In the genomic region with DNA sequence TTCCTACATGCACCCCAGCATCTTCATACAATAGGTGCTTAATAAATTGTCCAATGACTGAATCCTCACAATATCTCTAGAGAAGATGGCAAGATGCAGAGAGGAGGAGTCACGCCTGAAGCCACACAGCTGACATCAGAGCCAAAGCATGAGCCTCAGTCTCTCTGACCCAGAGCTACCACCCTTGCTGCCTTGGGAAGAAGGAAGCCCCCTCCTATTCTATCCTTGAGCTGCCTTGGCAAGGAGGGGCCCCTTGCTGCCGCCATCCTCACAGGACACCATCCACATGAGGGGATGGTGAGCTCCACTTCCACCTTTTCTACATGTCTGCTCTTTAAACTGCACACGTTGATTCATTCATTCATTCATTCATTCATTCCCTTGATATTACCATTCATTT, we compare ENCODE assay signal across 26 cellular contexts. TPM values are rescaled to one million over a fixed set of nuclear protein-coding genes. Genes with fewer than 3 reads are reported as not detected.
DNase-seq lines count a peak whose midpoint lies in the region; ATAC-seq and TF ChIP-seq lines count a peak whose summit lies in the region.
"Had no signal": no experiment of that assay in that cellular context is flagged by ENCODE, and none has a peak within 500 bp of the region (broad histone marks: within the 10 kb centered on the region; RNA-seq: fewer than 3 reads in every experiment).

No MANE protein-coding gene starts in this region.

- H3K27me3 ChIP-seq in heart left ventricle (peaks cover 0 to 42% (median 11%) of the 10 kb centered on the region in 9 donors), neuronal stem cell (ENCODE audit: control insufficient read depth in 3 of 3, insufficient read depth in 3 of 3, low read depth in 1 of 3, low read length in 3 of 3) (no peaks in the 10 kb centered on the region), stomach (peaks cover 0 to 56% (median 0%) of the 10 kb centered on the region in 3 donors)
- H3K27me3 ChIP-seq: BLaER1 treated with 17β-estradiol and CSF1 and Interleukin-3, amounts not matched to agents 10 nM and 100 nM had no signal

- ATAC-seq in heart left ventricle (no peak), left colon (no peak)
- ATAC-seq: A549, GM12878 had no signal

- H3K36me3 ChIP-seq in heart left ventricle (no peaks in the 10 kb centered on the region), neuronal stem cell (replicated peaks in 1 of 2; ENCODE audit: control insufficient read depth in 2 of 2, insufficient read depth in 2 of 2, low read length in 2 of 2) (no peaks in the 10 kb centered on the region), stomach (no peaks in the 10 kb centered on the region)
- H3K36me3 ChIP-seq: BE2C; BLaER1 treated with 17β-estradiol and CSF1 and Interleukin-3, amounts not matched to agents 10 nM and 100 nM had no signal

- no peak overlapping the region for H3K4me2 ChIP-seq in neuronal stem cell (ENCODE audit: insufficient read depth, low read length, poor library complexity, severe bottlenecking)
- H3K4me2 ChIP-seq: A549; BLaER1 treated with 17β-estradiol and CSF1 and Interleukin-3, amounts not matched to agents 10 nM and 100 nM had no signal

- H2BK15ac ChIP-seq in neuronal stem cell (ENCODE audit: low read length) = no peak overlapping the region

- H3K4me1 ChIP-seq in heart left ventricle (no peaks in the 10 kb centered on the region), neuronal stem cell (ENCODE audit: control insufficient read depth in 2 of 2, insufficient read depth in 1 of 2, low read depth in 1 of 2, low read length in 2 of 2) (peaks cover 0 to 4% of the 10 kb centered on the region in 2 donors), stomach (no peaks in the 10 kb centered on the region)
- H3K4me1 ChIP-seq: A549, BE2C had no signal

- H2AK5ac ChIP-seq in neuronal stem cell (ENCODE audit: low read depth, low read length) = no peak overlapping the region

- H3K23ac ChIP-seq in neuronal stem cell (ENCODE audit: low read depth, low read length, poor library complexity) = no peak overlapping the region

- no peak overlapping the region for H2AFZ ChIP-seq in neuronal stem cell (ENCODE audit: low read length)
- H2AFZ ChIP-seq: GM23248 had no signal

- H3K9me3 ChIP-seq in heart left ventricle (no peaks in the 10 kb centered on the region), neuronal stem cell (replicated peaks in 1 of 2; ENCODE audit: control insufficient read depth in 2 of 2, insufficient read depth in 1 of 2, low read depth in 1 of 2, low read length in 2 of 2) (no peaks in the 10 kb centered on the region), stomach (no peaks in the 10 kb centered on the region)
- H3K9me3 ChIP-seq: A549; BE2C; BLaER1 treated with 17β-estradiol and CSF1 and Interleukin-3, amounts not matched to agents 10 nM and 100 nM had no signal

- H3K14ac ChIP-seq in neuronal stem cell (ENCODE audit: low read length) = peak overlapping the region; percentile 82

- H3K27ac ChIP-seq in heart left ventricle = no peak overlapping the region
- H3K27ac ChIP-seq in coronary artery = no peak overlapping the region
- H3K27ac ChIP-seq in neuronal stem cell (replicated peaks; ENCODE audit: low read length) = no peak overlapping the region
- no peak overlapping the region for H3K27ac ChIP-seq in stomach
- H3K27ac ChIP-seq: A549; BLaER1 treated with 17β-estradiol and CSF1 and Interleukin-3, amounts not matched to agents 10 nM and 100 nM; GM23248 had no signal

- no peak overlapping the region for H3K18ac ChIP-seq in neuronal stem cell (ENCODE audit: low read length)

- DNase-seq in cardiac septum (ENCODE audit: low spot score) (peak; percentile 36), heart left ventricle (no peak), coronary artery (ENCODE audit: low spot score) (peak; percentile 9), neuronal stem cell (ENCODE audit: low spot score) (no peak), stomach (peak; percentile 1), amniotic stem cell (lab: John Stamatoyannopoulos, UW) (no peak), left colon (no peak), RKO (ENCODE audit: low spot score) (no peak)
- DNase-seq: 8988T; ACHN; AML-193; BE2C; CD4-positive, alpha-beta T cell; CD8-positive, alpha-beta memory T cell; DMS 273 treated with DMSO at 0.1 percent for 48 hours; DMS79; EL; GDM1; GM23248; H7; HCEC 1CT had no signal

- H3K9ac ChIP-seq in neuronal stem cell (ENCODE audit: low read depth, low read length, poor library complexity) = no peak overlapping the region
- H3K9ac ChIP-seq: BLaER1 treated with 17β-estradiol and CSF1 and Interleukin-3, amounts not matched to agents 10 nM and 100 nM; GM23248 had no signal

- no peak for TF ChIP-seq CTCF in heart left ventricle (IDR thresholded peaks at IDR 0.05)
- TF ChIP-seq CTCF in coronary artery (IDR thresholded peaks at IDR 0.05) = no peak
- no peak for TF ChIP-seq CTCF in stomach (IDR thresholded peaks at IDR 0.05)

- no peak overlapping the region for H3K4ac ChIP-seq in neuronal stem cell (ENCODE audit: low read length)

- no peak overlapping the region for H2BK12ac ChIP-seq in neuronal stem cell (ENCODE audit: low read length)

- intact Hi-C loops in cardiac septum (cut with DNase I) (no loop called here), heart left ventricle (cut with DNase I) (no loop called here), stomach (cut with DNase I; ENCODE audit: low total_unique reads) (no loop called here), left colon (cut with DNase I, micrococcal nuclease) (no loop called here)

- no peak overlapping the region for H2BK120ac ChIP-seq in neuronal stem cell (ENCODE audit: low read depth, low read length)

- no peak overlapping the region for H4K91ac ChIP-seq in neuronal stem cell (ENCODE audit: low read depth, low read length, poor library complexity)

- 67 to 76% (median 73%) methylated on average over 3 of the region's 3 CpGs for whole genome bisulfite sequencing in heart left ventricle, 4 donors
- WGBS in neuronal stem cell (ENCODE audit: extremely low coverage in 2 of 2, insufficient read length in 2 of 2, insufficient replicate concordance in 1 of 2), 2 donors = no CpG with 5 or more reads among the region's 3 CpGs
- 70 to 82% (median 78%) methylated on average over 3 of the region's 3 CpGs for WGBS in stomach, 5 donors

- H3K4me3 ChIP-seq in heart left ventricle (no peak overlapping the region), coronary artery (no peak overlapping the region), neuronal stem cell (ENCODE audit: low read length in 2 of 2) (no peak overlapping the region), stomach (no peak overlapping the region)
- H3K4me3 ChIP-seq: A549; BLaER1 treated with 17β-estradiol and CSF1 and Interleukin-3, amounts not matched to agents 10 nM and 100 nM; GM12878; GM23248 had no signal

- no peak overlapping the region for H2BK5ac ChIP-seq in neuronal stem cell (ENCODE audit: low read length)

- no peak for TF ChIP-seq EP300 in stomach (IDR thresholded peaks at IDR 0.05)

- no peak for TF ChIP-seq POLR2A in heart left ventricle (IDR thresholded peaks at IDR 0.05)
- no peak for TF ChIP-seq POLR2A in stomach (IDR thresholded peaks at IDR 0.05)

- H4K8ac ChIP-seq in neuronal stem cell (ENCODE audit: low read depth, low read length) = no peak overlapping the region

- no peaks in the 10 kb centered on the region for H3K79me1 ChIP-seq in neuronal stem cell (ENCODE audit: low read depth, low read length)

RNA-seq across cellular contexts. Expression of a gene that starts 37.0 kb away (rescaled TPM):
- total RNA-seq in cardiac septum = not detected
- not detected for total RNA-seq in heart left ventricle
- not detected for polyA plus RNA-seq in heart left ventricle
- polyA plus RNA-seq in neuronal stem cell (2013, experiment 1 of 2) = not detected
- polyA plus RNA-seq in neuronal stem cell (2013, experiment 2 of 2) = not detected
- not detected for total RNA-seq in stomach
- polyA plus RNA-seq in stomach = not detected
- not detected for total RNA-seq in left colon
- total RNA-seq: CD4-positive, alpha-beta T cell; CD8-positive, alpha-beta memory T cell; GM12878; GM23248; H1; H7 had no signal
- polyA plus RNA-seq: A549; CD14-positive monocyte; CD8-positive, alpha-beta memory T cell; GM12878; GM23248; H1 had no signal

RNA-seq across cellular contexts. Expression of a gene that starts 54.9 kb away (rescaled TPM):
- total RNA-seq in cardiac septum (1.5 TPM), heart left ventricle (1 to 10 TPM in 7 of 9 donors, under 1 TPM in 2; 0.32 to 4.1 (median 1.5) TPM), stomach (1 to 10 TPM in 1 of 5 donors, under 1 TPM in 1, not detected in 3; 0.72 to 2.2 TPM), left colon (under 1 TPM; 0.39 to 0.40 TPM)
- polyA plus RNA-seq in heart left ventricle (1 to 10 TPM in 1 of 2 donors, under 1 TPM in 1; 0.24 to 1.9 TPM), stomach (under 1 TPM in 1 of 3 donors, not detected in 2; 0.19 TPM)
- polyA plus RNA-seq in neuronal stem cell (2013, experiment 1 of 2) = 0.22 TPM
- 0.25 TPM for polyA plus RNA-seq in neuronal stem cell (2013, experiment 2 of 2)
- total RNA-seq: CD4-positive, alpha-beta T cell; CD8-positive, alpha-beta memory T cell; GM12878; GM23248 had no signal
- polyA plus RNA-seq: CD14-positive monocyte; CD8-positive, alpha-beta memory T cell; GM12878; GM23248 had no signal

Comparison
In these comparisons a context has a peak if more than half of its experiments do, and no peak if none do; other contexts are left out.
1. DNase-seq: peak in cardiac septum (single experiment), coronary artery (single experiment) and stomach (single experiment); none in heart left ventricle (0 of 5), neuronal stem cell (single experiment), amniotic stem cell (single experiment), left colon (0 of 2) and RKO (single experiment).